ENCODE assay signal across 9 cellular contexts in the genomic region with DNA sequence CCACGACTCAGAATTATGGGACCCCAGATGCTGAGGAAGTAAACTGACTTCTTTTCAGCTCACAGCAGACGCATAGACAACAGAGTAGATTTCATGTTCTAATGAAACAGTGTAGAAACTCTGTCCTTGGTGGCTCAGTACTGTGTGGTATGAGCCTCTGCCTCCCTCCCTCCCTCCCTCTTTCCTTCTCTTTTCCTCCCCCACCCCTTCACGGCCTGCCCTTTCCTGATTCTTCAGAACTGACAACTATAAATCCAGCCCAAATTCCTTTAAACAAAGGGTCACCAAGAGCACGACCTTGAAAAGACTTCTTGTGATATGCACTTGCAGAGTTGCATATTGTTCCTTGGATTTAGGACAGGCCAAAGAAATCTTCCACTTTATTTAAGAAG.
DNase-seq lines count a peak whose midpoint lies in the region; ATAC-seq and TF ChIP-seq lines count a peak whose summit lies in the region.
"Had no signal": no experiment of that assay in that cellular context is flagged by ENCODE, and none has a peak within 500 bp of the region (broad histone marks: within the 10 kb centered on the region; RNA-seq: fewer than 3 reads in every experiment).

No MANE protein-coding gene starts in this region.

- no peak for TF ChIP-seq CTCF in right lobe of liver (IDR thresholded peaks at IDR 0.05)
- no peak for TF ChIP-seq CTCF in suprapubic skin (IDR thresholded peaks at IDR 0.05)
- TF ChIP-seq CTCF in HFFc6 (IDR thresholded peaks at IDR 0.05) = no peak

- H3K27me3 ChIP-seq in right lobe of liver = no peaks in the 10 kb centered on the region
- H3K27me3 ChIP-seq in suprapubic skin = no peaks in the 10 kb centered on the region

- ATAC-seq in HG03460 (IDR thresholded peaks at IDR 0.05; ENCODE audit: unreplicated experiment) (peak; percentile 3), right lobe of liver (peak in 2 of 4 donors; percentile 24 to 31)

- H3K9me3 ChIP-seq in right lobe of liver (no peaks in the 10 kb centered on the region), suprapubic skin (no peaks in the 10 kb centered on the region)

- WGBS in right lobe of liver (ENCODE audit: insufficient coverage, low coverage, low lambda C conversion rate, missing lambda C conversion rate) = 37% methylated on average over 3 of the region's 4 CpGs
- WGBS in suprapubic skin = 27% methylated on average over 4 of the region's 4 CpGs

- H3K4me3 ChIP-seq in right lobe of liver = no peak overlapping the region
- H3K4me3 ChIP-seq in suprapubic skin = peak overlapping the region; percentile 29

- H3K4me1 Mint-ChIP-seq in HFFc6 (ENCODE audit: low read depth) = peaks cover 26% of the 10 kb centered on the region

- no peak overlapping the region for H3K4me3 Mint-ChIP-seq in HFFc6

- TF ChIP-seq EP300 in suprapubic skin (IDR thresholded peaks at IDR 0.05) = no peak

- no peaks in the 10 kb centered on the region for H3K27me3 Mint-ChIP-seq in HFFc6 (ENCODE audit: insufficient read depth)

- H3K27ac Mint-ChIP-seq in HFFc6 = no peak overlapping the region

- H3K4me1 ChIP-seq in right lobe of liver (peaks cover 0 to 7% (median 0%) of the 10 kb centered on the region in 4 donors), suprapubic skin (peaks cover 37% of the 10 kb centered on the region)

- H3K36me3 Mint-ChIP-seq in HFFc6 (ENCODE audit: low read depth) = no peaks in the 10 kb centered on the region

- H3K36me3 ChIP-seq in right lobe of liver (no peaks in the 10 kb centered on the region), suprapubic skin (no peaks in the 10 kb centered on the region)

- TF ChIP-seq POLR2A in right lobe of liver (IDR thresholded peaks at IDR 0.05) = no peak
- no peak for TF ChIP-seq POLR2A in suprapubic skin (IDR thresholded peaks at IDR 0.05)

- intact Hi-C loops in right lobe of liver (cut with DNase I) = no loop called here

- DNase-seq in right lobe of liver (no peak), suprapubic skin (ENCODE audit: low spot score in 2 of 2) (no peak), HFFc6 (no peak), NCI-H1105 (lab: John Stamatoyannopoulos, UW) (no peak), NCI-H226 (no peak)
- DNase-seq in activated CD4-positive, alpha-beta T cell treated with anti-CD3 and anti-CD28 coated beads, Interleukin-2, amount 50 U/mL, for 4 hours = no peak
- DNase-seq: activated gamma-delta T cell treated with Interleukin-2 at 50 U/mL for 16 hours had no signal

- no peaks in the 10 kb centered on the region for H3K9me3 Mint-ChIP-seq in HFFc6

- H3K27ac ChIP-seq in angular gyrus (ENCODE audit: low read depth, low read length) = peak overlapping the region; percentile 96
- peak overlapping the region in 2 of 3 donors; percentile 5 to 32 for H3K27ac ChIP-seq in right lobe of liver
- H3K27ac ChIP-seq in suprapubic skin = peak overlapping the region; percentile 84

Comparison
In these comparisons a context has a peak if more than half of its experiments do, and no peak if none do; other contexts are left out.
1. H3K27ac ChIP-seq: peak in every context shown above with its lines; median percentile 96 in angular gyrus; 84 in suprapubic skin; 18 in right lobe of liver.